Comparison of ENCODE assay signal across 8 cellular contexts in the genomic region with DNA sequence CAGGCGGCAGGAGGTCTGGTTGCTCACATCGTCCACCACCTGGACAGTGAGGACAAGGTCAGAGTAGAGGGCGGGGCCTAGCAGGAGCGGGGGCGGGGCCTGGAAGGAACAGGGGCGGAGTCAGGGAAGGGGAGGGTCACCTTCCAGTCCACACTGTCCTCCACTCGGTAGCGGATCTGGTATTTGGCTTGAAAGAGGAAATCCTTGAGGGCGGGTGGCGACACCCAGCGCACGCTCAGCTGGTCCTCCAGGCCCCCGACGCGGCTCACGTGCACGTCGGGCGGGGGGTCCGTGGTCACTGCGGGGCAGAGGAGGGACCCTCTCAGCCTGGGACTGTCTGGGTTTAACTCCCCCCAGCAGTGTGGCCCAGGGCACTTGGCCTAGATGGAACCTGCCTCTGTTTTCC. TPM values are rescaled to one million over a fixed set of nuclear protein-coding genes. Genes with fewer than 3 reads are reported as not detected.
A peak's percentile ranks its signal among the peaks of the same experiment; 100 is the strongest.
DNase-seq lines count a peak whose midpoint lies in the region; TF ChIP-seq lines count a peak whose summit lies in the region.

No MANE protein-coding gene starts in this region.

- DNase-seq in GF-D8 (lab: John Stamatoyannopoulos, UW) (peak; percentile 42), NCI-H69 (lab: John Stamatoyannopoulos, UW) (peak; percentile 68), cerebellum (ENCODE audit: low spot score) (peak; percentile 47), ovary (peak in 4 of 5 donors; percentile 45 to 75 (median 60)), NCI-H1105 (lab: John Stamatoyannopoulos, UW) (no peak), progenitor cell of endocrine pancreas (ENCODE audit: low spot score, unreplicated experiment) (no peak), foreskin melanocyte (no peak)
- no peak for DNase-seq in activated CD4-positive, alpha-beta T cell treated with anti-CD3 and anti-CD28 coated beads for 4 hours

- H3K36me3 ChIP-seq in ovary: no peaks in the 10 kb centered on the region

- H3K9me3 ChIP-seq in ovary: no peaks in the 10 kb centered on the region

- no peak overlapping the region for H3K27ac Mint-ChIP-seq in progenitor cell of endocrine pancreas

- TF ChIP-seq EP300 in ovary (IDR thresholded peaks at IDR 0.05): no peak

- H3K27ac ChIP-seq in ovary: no peak overlapping the region

- TF ChIP-seq CTCF in ovary (IDR thresholded peaks at IDR 0.05) (no peak), progenitor cell of endocrine pancreas (IDR thresholded peaks at IDR 0.05; ENCODE audit: unreplicated experiment) (no peak)

- intact Hi-C loops in ovary (cut with DNase I): loop anchor here in 3 of 4 donors (5.0 to 10.0 kb wide), 4 partner anchors 78 to 258 kb away; partner anchors contain the start of gene CRTC1 (in 1 of the 3)

- no peak overlapping the region for H3K4me3 Mint-ChIP-seq in progenitor cell of endocrine pancreas (ENCODE audit: low read depth)

- H3K9me3 Mint-ChIP-seq in progenitor cell of endocrine pancreas (ENCODE audit: low read depth): no peaks in the 10 kb centered on the region

- no peaks in the 10 kb centered on the region for H3K27me3 ChIP-seq in ovary

- H3K36me3 Mint-ChIP-seq in progenitor cell of endocrine pancreas (ENCODE audit: insufficient read depth): no peaks in the 10 kb centered on the region

- H3K4me3 ChIP-seq in ovary: no peak overlapping the region

- H3K4me1 ChIP-seq in ovary (ENCODE audit: insufficient read depth): peaks cover 2% of the 10 kb centered on the region

- WGBS in ovary, 3 donors: 3 to 11% (median 3%) methylated on average over 21 of the region's 21 CpGs

- peaks cover 54% of the 10 kb centered on the region for H3K27me3 Mint-ChIP-seq in progenitor cell of endocrine pancreas

- H3K4me1 Mint-ChIP-seq in progenitor cell of endocrine pancreas (ENCODE audit: low read depth): peaks cover 8% of the 10 kb centered on the region

- TF ChIP-seq POLR2A in ovary (IDR thresholded peaks at IDR 0.05): peak; percentile 10

RNA-seq across cellular contexts. Expression of gene REX1BD, which starts 8.2 kb away (rescaled TPM):
- 17.1 TPM for total RNA-seq in cerebellum
- total RNA-seq in ovary: 100 to 1,000 TPM in 2 of 7 donors, 10 to 100 TPM in 5; 46.5 to 146 (median 66.7) TPM
- 10 to 100 TPM in 1 of 2 donors, 1 to 10 TPM in 1; 5.3 to 89.2 TPM for polyA plus RNA-seq in ovary
- 66.5 and 67.4 TPM in 2 replicates for total RNA-seq in progenitor cell of endocrine pancreas

RNA-seq across cellular contexts. Expression of gene CRLF1, which starts 9.8 kb away (rescaled TPM):
- total RNA-seq in cerebellum (3.0 TPM), ovary (1 to 10 TPM in 2 of 7 donors, under 1 TPM in 2, not detected in 3; 0.51 to 1.1 (median 1.0) TPM), progenitor cell of endocrine pancreas (4.4 and 6.0 TPM in 2 replicates)
- polyA plus RNA-seq in ovary: 1 to 10 TPM in 1 of 2 donors, under 1 TPM in 1; 0.83 to 1.2 TPM

RNA-seq across cellular contexts. Expression of gene TMEM59L, which starts 15.9 kb away (rescaled TPM):
- 28.9 TPM for total RNA-seq in cerebellum
- total RNA-seq in ovary: under 1 TPM in 4 of 7 donors, not detected in 3; 0.20 to 0.53 (median 0.52) TPM
- under 1 TPM in 1 of 2 donors, not detected in 1; 0.38 TPM for polyA plus RNA-seq in ovary
- total RNA-seq in progenitor cell of endocrine pancreas: 5.0 and 6.4 TPM in 2 replicates

RNA-seq across cellular contexts. Expression of gene UBA52, which starts 25.1 kb away (rescaled TPM):
- total RNA-seq in cerebellum (435 TPM), ovary (1,000 to 10,000 TPM; 1,269 to 1,882 (median 1,382) TPM), progenitor cell of endocrine pancreas (951 and 968 TPM in 2 replicates)
- 1,000 to 10,000 TPM; 1,409 to 1,581 TPM for polyA plus RNA-seq in ovary

RNA-seq across cellular contexts. Expression of gene KXD1, which starts 39.1 kb away (rescaled TPM):
- total RNA-seq in cerebellum: 23.6 TPM
- total RNA-seq in ovary: 10 to 100 TPM; 63.5 to 76.7 (median 65.9) TPM
- polyA plus RNA-seq in ovary: 10 to 100 TPM; 52.0 to 78.3 TPM
- total RNA-seq in progenitor cell of endocrine pancreas: 77.7 and 82.8 TPM in 2 replicates

Comparison
In these comparisons a context has a peak if more than half of its experiments do, and no peak if none do; other contexts are left out.
1. DNase-seq: peak in GF-D8 (single experiment), NCI-H69 (single experiment), cerebellum (single experiment) and ovary (4 of 5); none in NCI-H1105 (single experiment), progenitor cell of endocrine pancreas (single experiment), activated CD4-positive, alpha-beta T cell treated with anti-CD3 and anti-CD28 coated beads for 4 hours (0 of 2) and foreskin melanocyte (single experiment).